Comparison of ENCODE assay signal across 15 cellular contexts in the genomic region with DNA sequence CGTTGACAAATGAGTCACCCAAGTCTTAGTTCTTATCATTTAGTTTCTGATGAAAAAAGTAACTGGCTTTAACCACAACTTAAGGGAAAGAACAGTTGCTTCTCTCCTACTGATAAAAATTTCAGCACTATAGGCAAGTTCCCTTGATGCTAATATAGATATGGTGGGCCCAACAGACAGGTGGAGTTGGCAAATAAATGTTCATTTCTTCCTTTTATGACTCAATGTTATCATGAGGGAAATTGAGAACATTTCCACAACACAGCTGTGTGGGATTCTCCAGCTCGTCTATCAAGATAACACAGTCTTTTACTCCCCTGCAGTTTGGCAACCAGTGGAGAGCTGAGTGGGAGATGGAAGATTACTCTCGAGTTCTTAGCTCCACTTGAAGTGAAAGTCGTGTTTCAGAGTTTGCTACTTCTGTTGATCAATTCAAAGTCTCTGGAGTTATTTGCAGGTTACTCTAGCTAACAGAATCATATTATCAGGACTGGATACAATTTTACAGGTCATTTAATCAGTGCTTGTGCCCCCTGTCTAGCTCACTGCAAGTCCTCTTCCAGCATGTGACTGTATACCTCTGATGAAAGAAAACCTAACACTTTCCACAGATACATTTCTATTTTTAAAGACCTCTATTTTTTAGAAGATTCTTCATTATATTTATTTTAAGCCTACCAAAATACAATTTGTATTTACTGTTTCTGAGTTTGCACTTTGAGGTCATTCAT.
A peak's percentile ranks its signal among the peaks of the same experiment; 100 is the strongest.
DNase-seq lines count a peak whose midpoint lies in the region; ATAC-seq and TF ChIP-seq lines count a peak whose summit lies in the region.
"Had no signal": no experiment of that assay in that cellular context is flagged by ENCODE, and none has a peak within 500 bp of the region (broad histone marks: within the 10 kb centered on the region; RNA-seq: fewer than 3 reads in every experiment).

No MANE protein-coding gene starts in this region.

- DNase-seq in DMS 273 (lab: John Stamatoyannopoulos, UW; ENCODE audit: unreplicated experiment) (peak; percentile 9), DMS 273 treated with DMSO at 0.1 percent for 48 hours (lab: John Stamatoyannopoulos, UW) (no peak), OCI-M1 (lab: John Stamatoyannopoulos, UW) (peak; percentile 81), fibroblast of pulmonary artery (ENCODE audit: low read depth) (peak; percentile 36), omental fat pad (ENCODE audit: low spot score) (no peak), ascending aorta (ENCODE audit: low spot score in 2 of 2) (no peak), HEK293T (ENCODE audit: extremely low spot score) (no peak), NCI-H510A (lab: John Stamatoyannopoulos, UW) (no peak)
- DNase-seq: foreskin keratinocyte, NCI-H187 treated with DMSO at 0.1 percent for 48 hours, NCI-H524 had no signal

- H3K9me3 ChIP-seq in ascending aorta: no peaks in the 10 kb centered on the region
- H3K9me3 ChIP-seq: BLaER1 treated with 17β-estradiol and CSF1 and Interleukin-3, amounts not matched to agents 10 nM and 100 nM; thoracic aorta had no signal

- peak; percentile 89 for ATAC-seq in omental fat pad (ENCODE audit: low FRiP score)
- ATAC-seq: foreskin keratinocyte had no signal

- H3K4me3 ChIP-seq in fibroblast of pulmonary artery (replicated peaks; ENCODE audit: low read depth, low read length): no peak overlapping the region
- no peak overlapping the region for H3K4me3 ChIP-seq in ascending aorta
- H3K4me3 ChIP-seq: BLaER1 treated with 17β-estradiol and CSF1 and Interleukin-3, amounts not matched to agents 10 nM and 100 nM; cardiac muscle cell; thoracic aorta had no signal

- POLR2A ChIA-PET in HEK293T (lab: Yijun Ruan, JAX): interaction anchor here (1.2 kb wide), 1 partner anchor 740 kb away, joined by 6 read pairs; a partner anchor contains a TSS

- CTCF ChIA-PET in HEK293T (lab: Yijun Ruan, JAX): interaction anchor here (0.6 kb wide), 1 partner anchor 16 kb away, joined by 4 read pairs; no protein-coding TSS in a partner anchor

- peak overlapping the region in 1 of 2 donors; percentile 26 for H3K27ac ChIP-seq in ascending aorta
- H3K27ac ChIP-seq: 22Rv1; BLaER1 treated with 17β-estradiol and CSF1 and Interleukin-3, amounts not matched to agents 10 nM and 100 nM; cardiac muscle cell; foreskin keratinocyte; thoracic aorta had no signal

- intact Hi-C loops in ascending aorta (cut with DNase I): loop anchor here (10.0 kb wide), 1 partner anchor 724 kb away; no protein-coding TSS in a partner anchor

- H3K27me3 ChIP-seq in ascending aorta: no peaks in the 10 kb centered on the region
- H3K27me3 ChIP-seq: BLaER1 treated with 17β-estradiol and CSF1 and Interleukin-3, amounts not matched to agents 10 nM and 100 nM; cardiac muscle cell had no signal

- H3K4me1 ChIP-seq in ascending aorta: peaks cover 0 to 3% of the 10 kb centered on the region in 2 donors
- H3K4me1 ChIP-seq: BLaER1 treated with 17β-estradiol and CSF1 and Interleukin-3, amounts not matched to agents 10 nM and 100 nM; foreskin keratinocyte had no signal

- H3K36me3 ChIP-seq in ascending aorta: no peaks in the 10 kb centered on the region
- H3K36me3 ChIP-seq: BLaER1 treated with 17β-estradiol and CSF1 and Interleukin-3, amounts not matched to agents 10 nM and 100 nM; cardiac muscle cell; thoracic aorta had no signal

- TF ChIP-seq CTCF in fibroblast of pulmonary artery (IDR thresholded peaks at IDR 0.05; ENCODE audit: low read length, missing control alignments) (no peak), omental fat pad (IDR thresholded peaks at IDR 0.05) (no peak), ascending aorta (IDR thresholded peaks at IDR 0.05) (no peak)

TF ChIP-seq in HEK293T, 16 proteins besides CTCF, POLR2A, EP300 and RAD21:
- no peak for TF ChIP-seq ARNT (IDR thresholded peaks at IDR 0.05)
- TF ChIP-seq, protein P1, sequence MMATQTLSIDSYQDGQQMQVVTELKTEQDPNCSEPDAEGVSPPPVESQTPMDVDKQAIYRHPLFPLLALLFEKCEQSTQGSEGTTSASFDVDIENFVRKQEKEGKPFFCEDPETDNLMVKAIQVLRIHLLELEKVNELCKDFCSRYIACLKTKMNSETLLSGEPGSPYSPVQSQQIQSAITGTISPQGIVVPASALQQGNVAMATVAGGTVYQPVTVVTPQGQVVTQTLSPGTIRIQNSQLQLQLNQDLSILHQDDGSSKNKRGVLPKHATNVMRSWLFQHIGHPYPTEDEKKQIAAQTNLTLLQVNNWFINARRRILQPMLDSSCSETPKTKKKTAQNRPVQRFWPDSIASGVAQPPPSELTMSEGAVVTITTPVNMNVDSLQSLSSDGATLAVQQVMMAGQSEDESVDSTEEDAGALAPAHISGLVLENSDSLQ (IDR thresholded peaks at IDR 0.05): no peak
TF ChIP-seq in HEK293T: peak in this region for 0.

Comparison
In these comparisons a context has a peak if more than half of its experiments do, and no peak if none do; other contexts are left out.
1. DNase-seq: peak in DMS 273 (single experiment), OCI-M1 (single experiment) and fibroblast of pulmonary artery (single experiment); none in DMS 273 treated with DMSO at 0.1 percent for 48 hours (single experiment), omental fat pad (single experiment), ascending aorta (0 of 2), HEK293T (single experiment) and NCI-H510A (single experiment).